ENCODE assay signal across 17 cellular contexts in the genomic region with DNA sequence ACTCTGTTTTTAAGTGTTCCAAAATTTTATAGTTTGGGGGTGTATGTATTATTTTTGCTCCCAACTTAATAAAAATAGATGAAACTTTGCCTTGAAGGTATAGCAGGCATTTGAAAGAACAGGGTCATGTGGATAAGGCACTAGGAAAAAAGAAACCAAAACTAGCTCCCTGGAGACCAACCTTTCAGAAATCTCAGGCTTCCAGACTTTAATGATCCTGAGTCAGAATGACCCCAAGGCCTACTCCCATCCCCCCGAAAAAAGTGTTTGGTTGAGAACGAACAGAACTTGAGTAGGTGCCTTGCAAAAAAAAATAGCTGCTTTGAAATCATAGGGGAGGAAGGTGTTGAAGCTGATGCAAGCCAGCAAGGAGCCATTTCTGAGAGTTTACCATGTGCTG.
"Had no signal": no experiment of that assay in that cellular context is flagged by ENCODE, and none has a peak within 500 bp of the region (broad histone marks: within the 10 kb centered on the region; RNA-seq: fewer than 3 reads in every experiment).

No MANE protein-coding gene starts in this region.

- DNase-seq: activated CD8-positive, alpha-beta memory T cell treated with anti-CD3 and anti-CD28 coated beads for 24 hours; activated CD8-positive, alpha-beta memory T cell treated with anti-CD3 and anti-CD28 coated beads, Interleukin-2, amount 50 U/mL, for 48 hours; activated effector memory CD4-positive, alpha-beta T cell treated with Interleukin-2 at 50 U/mL for 16 hours; activated naive CD4-positive, alpha-beta T cell treated with anti-CD3 and anti-CD28 coated beads, Interleukin-2, amount 50 U/mL, for 16 hours; activated T-cell treated with anti-CD3 and anti-CD28 coated beads, Interleukin-2, amount 50 U/mL, for 48 hours; effector CD4-positive, alpha-beta T cell; foreskin fibroblast; naive thymus-derived CD4-positive, alpha-beta T cell; stimulated activated naive B cell treated with anti-CD40 and anti-IgM and Interleukin-4, amounts not matched to agents 10 μg/mL and 1 μg/mL and 100 μg/mL, for 72 hours; T-helper 1 cell; T-helper 9 cell; thyroid gland had no signal

- ATAC-seq: activated CD4-positive, CD25-positive, alpha-beta regulatory T cell treated with anti-CD3 and anti-CD28 coated beads, Interleukin-2, amount 50 U/mL, for 24 hours; naive thymus-derived CD4-positive, alpha-beta T cell; stimulated activated naive B cell treated with anti-CD40 and anti-IgM and Interleukin-4, amounts not matched to agents 10 μg/mL and 1 μg/mL and 100 μg/mL, for 72 hours had no signal

- H3K27me3 ChIP-seq: ascending aorta, breast epithelium, hepatocyte, thyroid gland had no signal

- H3K36me3 ChIP-seq: ascending aorta, breast epithelium, thyroid gland had no signal

- H3K27ac ChIP-seq: ascending aorta, breast epithelium, hepatocyte, parathyroid adenoma, thyroid gland had no signal

- H3K4me3 ChIP-seq: ascending aorta, breast epithelium, hepatocyte, thyroid gland had no signal

- H3K4me1 ChIP-seq: breast epithelium, parathyroid adenoma, thyroid gland had no signal

- H3K9me3 ChIP-seq: breast epithelium, thyroid gland had no signal
